8 cellular contexts compared by ENCODE assay signal in the genomic region with DNA sequence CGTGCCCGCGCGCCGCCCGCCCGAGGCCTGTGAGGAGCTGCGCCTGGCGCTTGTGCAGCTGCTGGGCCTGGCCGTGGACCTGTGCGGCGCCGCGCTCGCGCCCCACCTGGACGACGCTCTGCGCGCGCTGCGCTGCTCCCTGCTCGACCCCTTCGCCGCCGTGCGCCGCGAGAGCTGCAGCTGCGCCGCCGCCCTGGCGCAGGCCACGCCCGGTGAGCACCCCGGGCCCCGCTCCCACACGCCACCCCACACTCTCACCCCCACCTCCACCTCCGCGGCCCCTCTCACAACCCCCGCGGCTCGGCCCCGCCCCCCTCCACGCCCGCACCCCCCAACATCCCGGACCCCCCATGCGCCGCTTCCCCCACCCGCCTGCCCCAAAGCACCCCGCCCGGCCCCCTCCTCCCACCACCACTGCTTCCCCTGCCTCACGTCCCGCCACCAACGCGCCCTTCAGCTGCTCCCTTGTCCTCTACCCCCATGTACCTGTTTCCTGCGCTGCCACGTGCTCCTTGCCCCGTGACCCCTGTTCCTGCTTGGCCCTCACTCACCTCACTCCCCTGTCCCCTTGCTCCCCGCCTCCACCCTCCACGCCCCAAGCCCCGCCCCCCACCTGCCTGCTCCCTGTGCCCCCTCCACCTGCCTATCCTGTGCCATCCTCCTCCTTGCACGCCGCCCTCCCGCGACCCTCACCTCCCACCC. TPM values are rescaled to one million over a fixed set of nuclear protein-coding genes. Genes with fewer than 3 reads are reported as not detected.
DNase-seq lines count a peak whose midpoint lies in the region; ATAC-seq and TF ChIP-seq lines count a peak whose summit lies in the region.

A gene (minus strand): TSS at position 178 of the 702 bp plus-strand sequence. CDS start 15,776 bp downstream, outside the sequence.

- H3K9me3 ChIP-seq in CD4-positive, alpha-beta memory T cell (ENCODE audit: control insufficient read depth in 1 of 2, low read length in 2 of 2): no peaks in the 10 kb centered on the region
- no peaks in the 10 kb centered on the region for H3K9me3 ChIP-seq in T-helper 17 cell (ENCODE audit: control insufficient read depth, low read length, poor library complexity, severe bottlenecking)
- no peaks in the 10 kb centered on the region for H3K9me3 ChIP-seq in right lobe of liver

- H3K36me3 Mint-ChIP-seq in CD4-positive, alpha-beta memory T cell: peaks cover 15 to 27% of the 10 kb centered on the region in 2 donors
- no peaks in the 10 kb centered on the region for H3K36me3 Mint-ChIP-seq in T-helper 17 cell (ENCODE audit: low read depth)

- H3K4me1 ChIP-seq in CD4-positive, alpha-beta memory T cell (ENCODE audit: insufficient read depth, low read length): peaks cover 17% of the 10 kb centered on the region
- H3K4me1 ChIP-seq in right lobe of liver: peaks cover 0 to 18% (median 3%) of the 10 kb centered on the region in 4 donors

- no peaks in the 10 kb centered on the region for H3K27me3 Mint-ChIP-seq in CD4-positive, alpha-beta memory T cell
- no peaks in the 10 kb centered on the region for H3K27me3 Mint-ChIP-seq in T-helper 17 cell

- H3K36me3 ChIP-seq in CD4-positive, alpha-beta memory T cell (ENCODE audit: insufficient read depth, low read length): peaks cover 11% of the 10 kb centered on the region
- no peaks in the 10 kb centered on the region for H3K36me3 ChIP-seq in right lobe of liver

- CTCF ChIA-PET in CD4-positive, alpha-beta memory T cell (lab: Charles Lee; ENCODE audit: partially characterized antibody): no interaction called here

- H3K27ac ChIP-seq in CD4-positive, alpha-beta memory T cell (ENCODE audit: low read depth, low read length): peak within 1 kb of the TSS; percentile 62
- H3K27ac ChIP-seq in cingulate gyrus (ENCODE audit: low read depth, low read length) (peak within 1 kb of the TSS; percentile 39), right lobe of liver (peak within 1 kb of the TSS in 2 of 3 donors; percentile 40 to 47)

- H3K27me3 ChIP-seq in CD4-positive, alpha-beta memory T cell (ENCODE audit: insufficient read depth, low read length): no peaks in the 10 kb centered on the region
- no peaks in the 10 kb centered on the region for H3K27me3 ChIP-seq in right lobe of liver

- TF ChIP-seq CTCF in right lobe of liver (IDR thresholded peaks at IDR 0.05): no peak

- POLR2A ChIA-PET in CD4-positive, alpha-beta memory T cell (lab: Charles Lee; ENCODE audit: partially characterized antibody): interaction anchor here (0.7 to 2.3 kb wide), 5 partner anchors 8 to 123 kb away, joined by 3 to 8 read pairs (median 3); no protein-coding TSS in a partner anchor

- H3K4me3 Mint-ChIP-seq in CD4-positive, alpha-beta memory T cell: peak within 1 kb of the TSS; percentile 80 to 90 (median 86)
- H3K4me3 Mint-ChIP-seq in T-helper 17 cell: peak within 1 kb of the TSS; percentile 90

- ATAC-seq in GM19397 (IDR thresholded peaks at IDR 0.05; ENCODE audit: unreplicated experiment) (peak; percentile 46), HG03460 (IDR thresholded peaks at IDR 0.05; ENCODE audit: unreplicated experiment) (peak; percentile 48), T-helper 17 cell (peak; percentile 56), right lobe of liver (peak; percentile 4 to 57 (median 25))

- peak within 1 kb of the TSS in 6 of 7 donors; percentile 53 to 88 (median 71) for H3K27ac Mint-ChIP-seq in CD4-positive, alpha-beta memory T cell
- peak within 1 kb of the TSS; percentile 11 for H3K27ac Mint-ChIP-seq in T-helper 17 cell

- peaks cover 16 to 29% (median 20%) of the 10 kb centered on the region in 4 donors for H3K4me1 Mint-ChIP-seq in CD4-positive, alpha-beta memory T cell
- peaks cover 8% of the 10 kb centered on the region for H3K4me1 Mint-ChIP-seq in T-helper 17 cell

- 5% methylated on average over 18 of the region's 66 CpGs for WGBS in right lobe of liver (ENCODE audit: insufficient coverage, low coverage, low lambda C conversion rate, missing lambda C conversion rate)

- H3K9me3 Mint-ChIP-seq in CD4-positive, alpha-beta memory T cell: peaks cover 0 to 5% (median 0%) of the 10 kb centered on the region in 8 donors

- H3K4me3 ChIP-seq in CD4-positive, alpha-beta memory T cell (ENCODE audit: low read length in 2 of 2): peak within 1 kb of the TSS; percentile 48 to 52
- peak within 1 kb of the TSS; percentile 57 to 98 (median 68) for H3K4me3 ChIP-seq in right lobe of liver

- DNase-seq in CD4-positive, alpha-beta memory T cell: peak in 1 of 5 donors; percentile 20
- DNase-seq in T-helper 17 cell (no peak), right lobe of liver (peak in 1 of 3 donors; percentile 60), GOT3 (lab: John Stamatoyannopoulos, UW) (no peak)
- DNase-seq in stimulated activated CD8-positive, alpha-beta memory T cell treated with anti-CD3 and anti-CD28 coated beads, Interleukin-2, amount 100 ng/mL, for 48 hours (ENCODE audit: low read depth in 2 of 2): peak; percentile 35 to 39

- intact Hi-C loops in CD4-positive, alpha-beta memory T cell (cut with micrococcal nuclease): loop anchor here (2.0 to 5.0 kb wide), 3 partner anchors 110 to 578 kb away; a partner anchor contains a TSS
- intact Hi-C loops in right lobe of liver (cut with DNase I): no loop called here

- no peak for TF ChIP-seq POLR2A in right lobe of liver (IDR thresholded peaks at IDR 0.05)

RNA-seq across cellular contexts. Expression of the gene that starts here (rescaled TPM):
- total RNA-seq in CD4-positive, alpha-beta memory T cell: 10 to 100 TPM; 15.1 to 16.6 TPM
- 10 to 100 TPM in 1 of 2 donors, 1 to 10 TPM in 1; 6.5 to 12.4 TPM for polyA plus RNA-seq in CD4-positive, alpha-beta memory T cell
- total RNA-seq in T-helper 17 cell (10 to 100 TPM in 1 of 2 donors, 1 to 10 TPM in 1; 10.0 to 22.1 TPM), right lobe of liver (10 to 100 TPM in 3 of 6 experiments, 1 to 10 TPM in 3; 4.7 to 20.8 (median 11.3) TPM)

Comparison
In these comparisons a context has a peak if more than half of its experiments do, and no peak if none do; other contexts are left out.
1. DNase-seq: peak in stimulated activated CD8-positive, alpha-beta memory T cell treated with anti-CD3 and anti-CD28 coated beads, Interleukin-2, amount 100 ng/mL, for 48 hours (2 of 2); none in T-helper 17 cell (0 of 3) and GOT3 (single experiment).
2. Peak in every context shown above with its lines, with median percentiles within 50 percentile points of each other: H3K27ac ChIP-seq and ATAC-seq.